ENCODE assay signal across 1 cellular context in the genomic region with DNA sequence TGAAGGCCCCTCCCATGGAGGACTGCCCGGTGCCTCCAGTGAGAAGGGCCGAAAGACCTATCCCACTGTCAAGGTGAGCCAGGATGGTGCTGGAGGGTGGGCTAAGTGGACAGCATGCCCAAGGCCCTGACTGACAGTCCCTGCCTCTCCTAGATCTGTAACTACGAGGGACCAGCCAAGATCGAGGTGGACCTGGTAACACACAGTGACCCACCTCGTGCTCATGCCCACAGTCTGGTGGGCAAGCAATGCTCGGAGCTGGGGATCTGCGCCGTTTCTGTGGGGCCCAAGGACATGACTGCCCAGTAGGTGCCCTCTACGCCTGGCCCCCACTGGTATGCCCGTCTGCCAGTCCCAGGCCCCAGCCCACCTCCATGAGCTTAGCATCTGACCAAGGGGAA.
TF ChIP-seq lines count a peak whose summit lies in the region.

No MANE protein-coding gene starts in this region.

TF ChIP-seq in HepG2, 621 proteins besides CTCF, POLR2A, EP300 and RAD21:
- TF ChIP-seq NFAT5 (CRISPR knock-in tag; IDR thresholded peaks at IDR 0.05) (no peak), ZSCAN25 (CRISPR knock-in tag; IDR thresholded peaks at IDR 0.05) (no peak), SOX5 (CRISPR knock-in tag; IDR thresholded peaks at IDR 0.05; ENCODE audit: borderline replicate concordance) (no peak), AGO1 (IDR thresholded peaks at IDR 0.05; ENCODE audit: low read depth, low read length, poor library complexity, severe bottlenecking) (no peak), DPF2 (CRISPR knock-in tag; IDR thresholded peaks at IDR 0.05; ENCODE audit: borderline replicate concordance, low read depth) (no peak), RBAK (CRISPR knock-in tag; IDR thresholded peaks at IDR 0.05) (no peak), ZNF205 (CRISPR knock-in tag; IDR thresholded peaks at IDR 0.05) (no peak), ONECUT2 (CRISPR knock-in tag; IDR thresholded peaks at IDR 0.05) (no peak), ZNF441 (CRISPR knock-in tag; IDR thresholded peaks at IDR 0.05; ENCODE audit: borderline replicate concordance) (no peak), SMYD3 (CRISPR knock-in tag; IDR thresholded peaks at IDR 0.05) (no peak), ZNF235 (CRISPR knock-in tag; IDR thresholded peaks at IDR 0.05; ENCODE audit: borderline replicate concordance) (no peak), ZKSCAN1 (IDR thresholded peaks at IDR 0.05; ENCODE audit: low read length) (no peak), ZNF567 (CRISPR knock-in tag; IDR thresholded peaks at IDR 0.05; ENCODE audit: borderline replicate concordance) (no peak), HOXA5 (CRISPR knock-in tag; IDR thresholded peaks at IDR 0.05) (no peak)
- TF ChIP-seq, protein P1, sequence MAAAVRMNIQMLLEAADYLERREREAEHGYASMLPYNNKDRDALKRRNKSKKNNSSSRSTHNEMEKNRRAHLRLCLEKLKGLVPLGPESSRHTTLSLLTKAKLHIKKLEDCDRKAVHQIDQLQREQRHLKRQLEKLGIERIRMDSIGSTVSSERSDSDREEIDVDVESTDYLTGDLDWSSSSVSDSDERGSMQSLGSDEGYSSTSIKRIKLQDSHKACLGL (CRISPR knock-in tag; IDR thresholded peaks at IDR 0.05) = no peak
- TF ChIP-seq, protein P2, sequence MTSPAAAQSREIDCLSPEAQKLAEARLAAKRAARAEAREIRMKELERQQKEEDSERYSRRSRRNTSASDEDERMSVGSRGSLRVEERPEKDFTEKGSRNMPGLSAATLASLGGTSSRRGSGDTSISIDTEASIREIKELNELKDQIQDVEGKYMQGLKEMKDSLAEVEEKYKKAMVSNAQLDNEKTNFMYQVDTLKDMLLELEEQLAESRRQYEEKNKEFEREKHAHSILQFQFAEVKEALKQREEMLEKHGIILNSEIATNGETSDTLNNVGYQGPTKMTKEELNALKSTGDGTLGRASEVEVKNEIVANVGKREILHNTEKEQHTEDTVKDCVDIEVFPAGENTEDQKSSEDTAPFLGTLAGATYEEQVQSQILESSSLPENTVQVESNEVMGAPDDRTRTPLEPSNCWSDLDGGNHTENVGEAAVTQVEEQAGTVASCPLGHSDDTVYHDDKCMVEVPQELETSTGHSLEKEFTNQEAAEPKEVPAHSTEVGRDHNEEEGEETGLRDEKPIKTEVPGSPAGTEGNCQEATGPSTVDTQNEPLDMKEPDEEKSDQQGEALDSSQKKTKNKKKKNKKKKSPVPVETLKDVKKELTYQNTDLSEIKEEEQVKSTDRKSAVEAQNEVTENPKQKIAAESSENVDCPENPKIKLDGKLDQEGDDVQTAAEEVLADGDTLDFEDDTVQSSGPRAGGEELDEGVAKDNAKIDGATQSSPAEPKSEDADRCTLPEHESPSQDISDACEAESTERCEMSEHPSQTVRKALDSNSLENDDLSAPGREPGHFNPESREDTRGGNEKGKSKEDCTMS (CRISPR knock-in tag; conservative IDR thresholded peaks at IDR 0.05) = no peak
